11 cellular contexts compared by ENCODE assay signal in the genomic region with DNA sequence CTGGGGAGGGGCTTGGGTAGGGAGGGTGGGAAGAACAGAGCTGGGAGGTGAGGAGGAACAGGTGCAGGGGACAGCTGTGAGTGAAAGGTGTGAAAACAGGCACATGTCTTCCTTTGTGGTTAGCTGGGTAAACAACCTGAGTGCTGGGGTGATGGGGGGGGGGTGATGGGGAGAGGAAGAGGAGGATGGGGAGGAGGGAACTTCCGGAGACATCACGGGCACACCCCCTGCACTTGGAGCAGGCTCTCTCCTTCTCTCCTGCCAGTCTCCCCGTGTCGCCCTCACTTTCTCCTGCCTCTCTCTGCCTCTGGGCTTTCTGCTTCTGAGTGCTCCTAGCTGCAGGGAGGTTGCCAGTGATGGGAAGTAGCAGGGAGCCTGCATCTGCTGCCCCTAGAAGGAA. TPM values are rescaled to one million over a fixed set of nuclear protein-coding genes. Genes with fewer than 3 reads are reported as not detected.
A peak's percentile ranks its signal among the peaks of the same experiment; 100 is the strongest.
DNase-seq lines count a peak whose midpoint lies in the region; ATAC-seq, FAIRE-seq and TF ChIP-seq lines count a peak whose summit lies in the region.
"Had no signal": no experiment of that assay in that cellular context is flagged by ENCODE, and none has a peak within 500 bp of the region (broad histone marks: within the 10 kb centered on the region; RNA-seq: fewer than 3 reads in every experiment).

No MANE protein-coding gene starts in this region.

- H3K36me3 ChIP-seq in mucosa of descending colon (ENCODE audit: low read depth) = no peaks in the 10 kb centered on the region
- no peaks in the 10 kb centered on the region for H3K36me3 ChIP-seq in aorta (ENCODE audit: control insufficient read depth in 1 of 2, insufficient read depth in 2 of 2, low read length in 1 of 2)
- no peaks in the 10 kb centered on the region for H3K36me3 ChIP-seq in GM23338 (ENCODE audit: insufficient read depth)
- H3K36me3 ChIP-seq in A673 (ENCODE audit: insufficient read depth, low read length, poor library complexity, severe bottlenecking) = no peaks in the 10 kb centered on the region
- H3K36me3 ChIP-seq: cardiac muscle cell had no signal

- 18 to 30% methylated on average over 4 of the region's 4 CpGs for WGBS in aorta, 2 donors

- CTCF ChIA-PET in activated CD4-positive, alpha-beta T cell treated with anti-CD3 and anti-CD28 coated beads, Interleukin-2, amount 10 ng/mL, durations not matched to agents 7 days and 5 days (lab: Charles Lee) = interaction anchor here (0.7 to 1.4 kb wide), 3 partner anchors 13 to 18 kb away, joined by 3 read pairs; no protein-coding TSS in a partner anchor
- CTCF ChIA-PET in A673 (lab: Charles Lee) = no interaction called here

- intact Hi-C loops in mucosa of descending colon (cut with DNase I, micrococcal nuclease) (no loop called here), aorta (cut with DNase I) (no loop called here), A673 (cut with micrococcal nuclease; ENCODE audit: unreplicated experiment) (no loop called here)

- TF ChIP-seq POLR2A in GM12891 (IDR thresholded peaks at IDR 0.05; ENCODE audit: low read depth, low read length) = no peak

- peak; percentile 64 for FAIRE-seq in GM12891 (lab: Jason Lieb, UNC)
- FAIRE-seq: TTC549 had no signal

- POLR2A ChIA-PET in activated CD4-positive, alpha-beta T cell treated with anti-CD3 and anti-CD28 coated beads, Interleukin-2, amount 10 ng/mL, durations not matched to agents 7 days and 5 days (lab: Charles Lee) = interaction anchor here (0.5 kb wide), 1 partner anchor 210 kb away, joined by 6 read pairs; no protein-coding TSS in a partner anchor
- POLR2A ChIA-PET in A673 (lab: Charles Lee; ENCODE audit: low non-redundant PET) = no interaction called here

- peaks cover 20% of the 10 kb centered on the region for H3K36me3 Mint-ChIP-seq in activated CD4-positive, alpha-beta T cell treated with anti-CD3 and anti-CD28 coated beads, Interleukin-2, amount 10 ng/mL, durations not matched to agents 7 days and 5 days (ENCODE audit: low read depth)
- H3K36me3 Mint-ChIP-seq in GM23338 (ENCODE audit: low read depth) = peaks cover 7% of the 10 kb centered on the region; the same call in 2 of the 3 replicates

- DNase-seq in GM12891 (ENCODE audit: insufficient read length, low spot score) (no peak), NCI-H146 (lab: John Stamatoyannopoulos, UW) (peak; percentile 92), mucosa of descending colon (peak in 2 of 3 donors; percentile 44 to 78), OCI-M1 (lab: John Stamatoyannopoulos, UW) (no peak), aorta (no peak), GM23338 (ENCODE audit: low spot score) (no peak), A673 (ENCODE audit: low spot score) (no peak)
- DNase-seq in activated CD4-positive, alpha-beta T cell treated with anti-CD3 and anti-CD28 coated beads, Interleukin-2, amount 10 ng/mL, durations not matched to agents 7 days and 5 days = peak; percentile 76
- DNase-seq: head of caudate nucleus had no signal

- H3K27ac ChIP-seq in aorta (ENCODE audit: low read depth in 1 of 2, low read length in 2 of 2) (no peak overlapping the region), GM23338 (ENCODE audit: low read depth) (no peak overlapping the region), A673 (ENCODE audit: low read depth, low read length, poor library complexity, severe bottlenecking) (no peak overlapping the region)
- H3K27ac ChIP-seq: cardiac muscle cell had no signal

- H3K9me3 ChIP-seq in mucosa of descending colon = no peaks in the 10 kb centered on the region
- H3K9me3 ChIP-seq in aorta (ENCODE audit: control insufficient read depth, low read length) = no peaks in the 10 kb centered on the region
- no peaks in the 10 kb centered on the region for H3K9me3 ChIP-seq in A673 (ENCODE audit: low read depth, low read length, poor library complexity, severe bottlenecking)

- H4K20me1 ChIP-seq in GM23338 (replicated peaks; ENCODE audit: insufficient read depth) = 0 out of 2 replicates have a peak, but pooled peaks cover 4% of the 10 kb centered on the region

- BruUV-seq in A673 (replicated peaks; lab: Mats Ljungman, UMichigan) = no TSS peak

- H3F3A ChIP-seq in GM23338 (replicated peaks; ENCODE audit: low read depth) = 0 out of 2 replicates have a peak, but pooled peaks cover 3% of the 10 kb centered on the region

- H3K4me1 Mint-ChIP-seq in activated CD4-positive, alpha-beta T cell treated with anti-CD3 and anti-CD28 coated beads, Interleukin-2, amount 10 ng/mL, durations not matched to agents 7 days and 5 days = peaks cover 86% of the 10 kb centered on the region
- peaks cover 46% of the 10 kb centered on the region for H3K4me1 Mint-ChIP-seq in GM23338

- peak; percentile 71 for ATAC-seq in mucosa of descending colon
- ATAC-seq in aorta (ENCODE audit: low FRiP score) = no peak
- no peak for ATAC-seq in GM23338

- no peaks in the 10 kb centered on the region for H3K27me3 Mint-ChIP-seq in activated CD4-positive, alpha-beta T cell treated with anti-CD3 and anti-CD28 coated beads, Interleukin-2, amount 10 ng/mL, durations not matched to agents 7 days and 5 days
- peaks cover 39% of the 10 kb centered on the region for H3K27me3 Mint-ChIP-seq in GM23338 (ENCODE audit: insufficient read depth, low read depth, poor library complexity)

- H3K27me3 ChIP-seq in aorta (ENCODE audit: control insufficient read depth in 1 of 2, insufficient read depth in 2 of 2, low read length in 1 of 2) (no peaks in the 10 kb centered on the region), GM23338 (ENCODE audit: insufficient read depth) (no peaks in the 10 kb centered on the region), A673 (replicated peaks; ENCODE audit: insufficient read depth, low read depth, low read length, poor library complexity) (no peaks in the 10 kb centered on the region)
- H3K27me3 ChIP-seq: cardiac muscle cell had no signal

- no peak overlapping the region for H2AFZ ChIP-seq in GM23338

- H3K9me3 Mint-ChIP-seq in activated CD4-positive, alpha-beta T cell treated with anti-CD3 and anti-CD28 coated beads, Interleukin-2, amount 10 ng/mL, durations not matched to agents 7 days and 5 days = no peaks in the 10 kb centered on the region
- no peaks in the 10 kb centered on the region; the same call in 1 of the 3 replicates for H3K9me3 Mint-ChIP-seq in GM23338

- no peak overlapping the region for H3K4me3 ChIP-seq in mucosa of descending colon
- no peak overlapping the region for H3K4me3 ChIP-seq in aorta (ENCODE audit: low read length in 2 of 2)
- H3K4me3 ChIP-seq in GM23338 = no peak overlapping the region
- H3K4me3 ChIP-seq in A673 (ENCODE audit: low read depth, low read length, poor library complexity, severe bottlenecking) = no peak overlapping the region
- H3K4me3 ChIP-seq: cardiac muscle cell had no signal

- peak overlapping the region; percentile 91 for H3K27ac Mint-ChIP-seq in activated CD4-positive, alpha-beta T cell treated with anti-CD3 and anti-CD28 coated beads, Interleukin-2, amount 10 ng/mL, durations not matched to agents 7 days and 5 days
- H3K27ac Mint-ChIP-seq in GM23338 = no peak overlapping the region

- TF ChIP-seq CTCF in mucosa of descending colon (IDR thresholded peaks at IDR 0.05) = no peak
- TF ChIP-seq CTCF in GM23338 (conservative IDR thresholded peaks at IDR 0.05; ENCODE audit: low read depth in 2 of 2) = no peak
- no peak for TF ChIP-seq CTCF in A673 (conservative IDR thresholded peaks at IDR 0.05; ENCODE audit: low read depth, low read length)

- no peaks in the 10 kb centered on the region for H3K79me2 ChIP-seq in GM23338 (replicated peaks; ENCODE audit: insufficient read depth)

- H3K4me1 ChIP-seq in mucosa of descending colon (ENCODE audit: low read depth) (peaks cover 10% of the 10 kb centered on the region), aorta (ENCODE audit: control insufficient read depth in 1 of 2, insufficient read depth in 2 of 2, low read length in 2 of 2) (peaks cover 2 to 10% of the 10 kb centered on the region in 2 donors), GM23338 (ENCODE audit: insufficient read depth) (peaks cover 22% of the 10 kb centered on the region), A673 (ENCODE audit: insufficient read depth, low read length, poor library complexity, severe bottlenecking) (no peaks in the 10 kb centered on the region)

- no peak overlapping the region for H3K4me2 ChIP-seq in GM23338

- no peaks in the 10 kb centered on the region for H3K9me2 ChIP-seq in GM23338 (ENCODE audit: insufficient read depth)

- H3K4me3 Mint-ChIP-seq in activated CD4-positive, alpha-beta T cell treated with anti-CD3 and anti-CD28 coated beads, Interleukin-2, amount 10 ng/mL, durations not matched to agents 7 days and 5 days = peak overlapping the region; percentile 62
- no peak overlapping the region; the same call in 2 of the 3 replicates for H3K4me3 Mint-ChIP-seq in GM23338

TF ChIP-seq in GM12891, 5 proteins besides CTCF, POLR2A, EP300 and RAD21 (continues in another document):
- TF ChIP-seq SPI1 (IDR thresholded peaks at IDR 0.05; ENCODE audit: low read depth, low read length) (no peak), POLR2AphosphoS5 (IDR thresholded peaks at IDR 0.05; ENCODE audit: low read depth, low read length) (no peak), PAX5 (IDR thresholded peaks at IDR 0.05; ENCODE audit: insufficient read depth, low read length, severe bottlenecking) (no peak), POU2F2 (IDR thresholded peaks at IDR 0.05; ENCODE audit: low read depth, low read length) (no peak)

TF ChIP-seq in GM23338, 12 proteins besides CTCF, POLR2A, EP300 and RAD21 (continues in another document):
- TF ChIP-seq ZNF331 (CRISPR knock-in tag; IDR thresholded peaks at IDR 0.05; ENCODE audit: low read depth) (no peak), NANOG (IDR thresholded peaks at IDR 0.05; ENCODE audit: borderline replicate concordance) (no peak)

RNA-seq across cellular contexts. Expression of a gene that starts 8.8 kb away (rescaled TPM):
- 4.4 TPM for polyA plus RNA-seq in GM12891 (2012; ENCODE audit: low read depth, missing spikeins)
- total RNA-seq in activated CD4-positive, alpha-beta T cell treated with anti-CD3 and anti-CD28 coated beads, Interleukin-2, amount 10 ng/mL, durations not matched to agents 7 days and 5 days = under 1 TPM; 0.50 to 0.52 TPM
- total RNA-seq in mucosa of descending colon (under 1 TPM in 2 of 3 donors, not detected in 1; 0.12 to 0.23 TPM), aorta (under 1 TPM; 0.06 to 0.27 TPM), A673 (2021) (not detected in 2 replicates)
- polyA plus RNA-seq in aorta (under 1 TPM; 0.13 to 0.69 TPM), GM23338 (2016; fragmentation: Nextera tagmentation; extraction: Ambion mirVana) (0.18 and 0.96 TPM in 2 replicates)
- not detected in 2 replicates for total RNA-seq in GM23338 (2014; rRNA removed; shearing (Covaris generic))
- total RNA-seq: cardiac muscle cell had no signal
- polyA plus RNA-seq: cardiac muscle cell had no signal

RNA-seq across cellular contexts. Expression of a gene that starts 33.2 kb away (rescaled TPM):
- 5.5 TPM for polyA plus RNA-seq in GM12891 (2012; ENCODE audit: low read depth, missing spikeins)
- 100 to 1,000 TPM; 103 to 109 TPM for total RNA-seq in activated CD4-positive, alpha-beta T cell treated with anti-CD3 and anti-CD28 coated beads, Interleukin-2, amount 10 ng/mL, durations not matched to agents 7 days and 5 days
- 10 to 100 TPM; 28.6 to 70.1 (median 41.7) TPM for total RNA-seq in mucosa of descending colon
- total RNA-seq in aorta = 10 to 100 TPM; 73.5 to 92.9 TPM
- 10 to 100 TPM; 12.5 to 21.1 TPM for polyA plus RNA-seq in aorta
- total RNA-seq in GM23338 (2014; rRNA removed; shearing (Covaris generic)) = 24.1 and 35.1 TPM in 2 replicates
- 15.9 and 23.6 TPM in 2 replicates for polyA plus RNA-seq in GM23338 (2016; fragmentation: Nextera tagmentation; extraction: Ambion mirVana)
- 49.9 and 64.0 TPM in 2 replicates for total RNA-seq in A673 (2021)

Comparison
In these comparisons a context has a peak if more than half of its experiments do, and no peak if none do; other contexts are left out.
1. DNase-seq: peak in NCI-H146 (single experiment), activated CD4-positive, alpha-beta T cell treated with anti-CD3 and anti-CD28 coated beads, Interleukin-2, amount 10 ng/mL, durations not matched to agents 7 days and 5 days (single experiment) and mucosa of descending colon (2 of 3); none in GM12891 (single experiment), OCI-M1 (single experiment), aorta (0 of 2), GM23338 (single experiment) and A673 (single experiment).